23 cellular contexts compared by ENCODE assay signal in genomic region chr10:66538352-66538751, GRCh38.
"Had no signal": no experiment of that assay in that cellular context is flagged by ENCODE, and none has a peak within 500 bp of the region (broad histone marks: within the 10 kb centered on the region; RNA-seq: fewer than 3 reads in every experiment).

No MANE protein-coding gene starts in this region.

- H3K9me3 ChIP-seq: body of pancreas, colonic mucosa had no signal

- H3K4me3 Mint-ChIP-seq: activated CD4-positive, alpha-beta memory T cell treated with anti-CD3 and anti-CD28 coated beads, Interleukin-2, amount 10 ng/mL, durations not matched to agents 7 days and 5 days; activated CD8-positive, alpha-beta memory T cell treated with anti-CD3 and anti-CD28 coated beads, Interleukin-2, amount 10 ng/mL, durations not matched to agents 7 days and 5 days; activated naive CD8-positive, alpha-beta T cell treated with anti-CD3 and anti-CD28 coated beads for 36 hours; activated T-helper 17 cell treated with anti-CD3 and anti-CD28 coated beads, Interleukin-2, amount 50 U/mL, for 72 hours; naive B cell; neural crest cell; stimulated activated naive CD8-positive, alpha-beta T cell treated with anti-CD3 and anti-CD28 coated beads, Interleukin-15, Interleukin-2, amounts not matched to agents 100 ng/mL and 50 ng/mL, for 24 hours; type B pancreatic cell had no signal

- DNase-seq: activated CD4-positive, alpha-beta memory T cell treated with anti-CD3 and anti-CD28 coated beads, Interleukin-2, amount 10 ng/mL, durations not matched to agents 7 days and 5 days; activated CD4-positive, alpha-beta T cell treated with anti-CD3 and anti-CD28 coated beads for 48 hours; activated CD4-positive, CD25-positive, alpha-beta regulatory T cell; activated CD8-positive, alpha-beta memory T cell treated with anti-CD3 and anti-CD28 coated beads, Interleukin-2, amount 10 ng/mL, durations not matched to agents 7 days and 5 days; activated naive CD4-positive, alpha-beta T cell; activated naive CD8-positive, alpha-beta T cell treated with anti-CD3 and anti-CD28 coated beads for 36 hours; central memory CD4-positive, alpha-beta T cell; colonic mucosa; erythroblast; head of caudate nucleus; naive B cell; stimulated activated CD4-positive, alpha-beta T cell treated with anti-CD3 and anti-CD28 coated beads, Interleukin-15, amount 100 ng/mL, for 24 hours; stimulated activated CD4-positive, alpha-beta T cell treated with anti-CD3 and anti-CD28 coated beads, Interleukin-2, amount 100 ng/mL, for 48 hours; T1000 had no signal

- H3K27ac ChIP-seq: colonic mucosa, skin epidermis had no signal

- ATAC-seq: activated CD8-positive, alpha-beta memory T cell treated with anti-CD3 and anti-CD28 coated beads, Interleukin-2, amount 10 ng/mL, durations not matched to agents 7 days and 5 days; activated T-helper 17 cell treated with anti-CD3 and anti-CD28 coated beads, Interleukin-2, amount 50 U/mL, for 72 hours; body of pancreas; SK-N-SH treated with all-trans-retinoic acid at 6 μM for 48 hours had no signal

- H3K9me3 Mint-ChIP-seq: activated CD4-positive, alpha-beta memory T cell treated with anti-CD3 and anti-CD28 coated beads, Interleukin-2, amount 10 ng/mL, durations not matched to agents 7 days and 5 days; neural crest cell; type B pancreatic cell had no signal

- H3K36me3 Mint-ChIP-seq: activated CD8-positive, alpha-beta memory T cell treated with anti-CD3 and anti-CD28 coated beads, Interleukin-2, amount 10 ng/mL, durations not matched to agents 7 days and 5 days; activated naive CD8-positive, alpha-beta T cell treated with anti-CD3 and anti-CD28 coated beads for 36 hours; naive B cell; type B pancreatic cell had no signal

- H3K4me1 ChIP-seq: colonic mucosa had no signal

- H3K27me3 ChIP-seq: body of pancreas, colonic mucosa had no signal

- H3K4me1 Mint-ChIP-seq: activated CD4-positive, alpha-beta memory T cell treated with anti-CD3 and anti-CD28 coated beads, Interleukin-2, amount 10 ng/mL, durations not matched to agents 7 days and 5 days; activated CD8-positive, alpha-beta memory T cell treated with anti-CD3 and anti-CD28 coated beads, Interleukin-2, amount 10 ng/mL, durations not matched to agents 7 days and 5 days; activated naive CD8-positive, alpha-beta T cell treated with anti-CD3 and anti-CD28 coated beads for 36 hours; activated T-helper 17 cell treated with anti-CD3 and anti-CD28 coated beads, Interleukin-2, amount 50 U/mL, for 72 hours; naive B cell; neural crest cell had no signal

- H3K27me3 Mint-ChIP-seq: activated CD4-positive, alpha-beta memory T cell treated with anti-CD3 and anti-CD28 coated beads, Interleukin-2, amount 10 ng/mL, durations not matched to agents 7 days and 5 days; activated CD8-positive, alpha-beta memory T cell treated with anti-CD3 and anti-CD28 coated beads, Interleukin-2, amount 10 ng/mL, durations not matched to agents 7 days and 5 days; activated naive CD8-positive, alpha-beta T cell treated with anti-CD3 and anti-CD28 coated beads for 36 hours; activated T-helper 17 cell treated with anti-CD3 and anti-CD28 coated beads, Interleukin-2, amount 50 U/mL, for 72 hours; naive B cell; stimulated activated naive CD8-positive, alpha-beta T cell treated with anti-CD3 and anti-CD28 coated beads, Interleukin-15, Interleukin-2, amounts not matched to agents 100 ng/mL and 50 ng/mL, for 24 hours; type B pancreatic cell had no signal

- H3K36me3 ChIP-seq: colonic mucosa had no signal

- H3K27ac Mint-ChIP-seq: activated CD4-positive, alpha-beta memory T cell treated with anti-CD3 and anti-CD28 coated beads, Interleukin-2, amount 10 ng/mL, durations not matched to agents 7 days and 5 days; activated CD8-positive, alpha-beta memory T cell treated with anti-CD3 and anti-CD28 coated beads, Interleukin-2, amount 10 ng/mL, durations not matched to agents 7 days and 5 days; activated naive CD8-positive, alpha-beta T cell treated with anti-CD3 and anti-CD28 coated beads for 36 hours; activated T-helper 17 cell treated with anti-CD3 and anti-CD28 coated beads, Interleukin-2, amount 50 U/mL, for 72 hours; progenitor cell of endocrine pancreas; stimulated activated naive CD8-positive, alpha-beta T cell treated with anti-CD3 and anti-CD28 coated beads, Interleukin-15, Interleukin-2, amounts not matched to agents 100 ng/mL and 50 ng/mL, for 24 hours; type B pancreatic cell had no signal

- H3K4me3 ChIP-seq: body of pancreas, colonic mucosa, lung, skin epidermis had no signal
